8 cellular contexts compared by ENCODE assay signal in the genomic region with DNA sequence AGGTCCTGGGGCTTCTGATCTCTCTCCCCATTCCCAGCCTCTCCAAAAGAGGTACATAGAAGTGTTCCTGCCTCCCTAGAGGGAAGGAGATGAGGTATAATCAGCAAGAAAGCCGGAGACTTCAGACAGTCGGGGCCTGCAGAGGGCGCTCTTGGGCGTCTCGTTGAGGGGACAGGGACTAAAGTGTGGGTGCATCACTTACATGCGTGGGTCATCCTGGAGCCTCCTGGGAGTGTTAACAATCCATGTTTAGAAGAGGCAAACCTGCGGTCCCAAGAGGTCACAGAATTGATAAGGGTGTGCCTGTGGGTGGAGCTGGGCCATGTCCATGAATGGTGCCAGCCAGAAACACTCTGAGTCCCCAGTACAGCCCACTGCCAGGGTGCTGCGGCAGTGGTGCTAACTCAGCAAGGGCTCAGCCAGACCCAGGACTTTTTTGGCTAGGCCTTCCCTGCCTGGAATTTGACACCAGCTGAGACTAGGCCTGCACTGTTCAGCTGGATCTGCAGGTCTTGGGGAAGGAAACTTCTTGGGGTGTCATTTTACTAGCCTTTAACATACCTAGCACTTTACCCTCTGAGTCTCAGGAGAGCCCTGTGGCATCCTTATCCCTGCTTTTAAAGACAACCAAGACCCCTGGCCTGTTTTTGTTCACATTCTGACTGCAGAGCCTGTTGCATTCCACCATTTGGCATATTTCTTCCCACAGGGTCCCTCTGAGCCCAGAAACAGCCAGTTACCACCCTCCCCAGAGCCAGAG. TPM values are rescaled to one million over a fixed set of nuclear protein-coding genes. Genes with fewer than 3 reads are reported as not detected.
A peak's percentile ranks its signal among the peaks of the same experiment; 100 is the strongest.
DNase-seq lines count a peak whose midpoint lies in the region; ATAC-seq, FAIRE-seq and TF ChIP-seq lines count a peak whose summit lies in the region.

No MANE protein-coding gene starts in this region.

- H3K9me3 ChIP-seq in testis: no peaks in the 10 kb centered on the region

- intact Hi-C loops in testis (cut with DNase I; ENCODE audit: low total_unique reads): no loop called here

- TF ChIP-seq POLR2A in GM12891 (IDR thresholded peaks at IDR 0.05; ENCODE audit: low read depth, low read length): peak; percentile 29
- no peak for TF ChIP-seq POLR2A in testis (IDR thresholded peaks at IDR 0.05)

- H3K27ac ChIP-seq in layer of hippocampus (ENCODE audit: low read depth, low read length) (peak overlapping the region; percentile 72), testis (no peak overlapping the region)

- H3K4me1 ChIP-seq in testis: peaks cover 27% of the 10 kb centered on the region

- DNase-seq in GM12891 (ENCODE audit: insufficient read length, low spot score): no peak
- DNase-seq in astrocyte of the hippocampus (ENCODE audit: low read depth, low spot score): peak; percentile 38
- DNase-seq in testis: peak; percentile 49
- no peak for DNase-seq in NCI-H187 (lab: John Stamatoyannopoulos, UW)

- WGBS in testis, 2 donors: 53 to 59% methylated on average over 7 to 8 of the region's 8 CpGs

- no peak overlapping the region for H3K4me3 ChIP-seq in testis

- H3K27me3 ChIP-seq in layer of hippocampus (ENCODE audit: control insufficient read depth, insufficient read depth, low read length) (no peaks in the 10 kb centered on the region), testis (no peaks in the 10 kb centered on the region)

- FAIRE-seq in GM12891 (lab: Jason Lieb, UNC): no peak

- no peaks in the 10 kb centered on the region for H3K36me3 ChIP-seq in testis (ENCODE audit: low read depth, missing control alignments)

- TF ChIP-seq CTCF in testis (IDR thresholded peaks at IDR 0.05): peak in 1 of 3 experiments; percentile 31

- ATAC-seq in esophagus mucosa (no peak), GM21786 (IDR thresholded peaks at IDR 0.05; ENCODE audit: unreplicated experiment) (no peak)

TF ChIP-seq in GM12891, 5 proteins besides CTCF, POLR2A, EP300 and RAD21:
- TF ChIP-seq TAF1 (IDR thresholded peaks at IDR 0.05; ENCODE audit: low read depth, low read length) (no peak), SPI1 (IDR thresholded peaks at IDR 0.05; ENCODE audit: low read depth, low read length) (no peak), POLR2AphosphoS5 (IDR thresholded peaks at IDR 0.05; ENCODE audit: low read depth, low read length) (no peak), POU2F2 (IDR thresholded peaks at IDR 0.05; ENCODE audit: low read depth, low read length) (no peak), PAX5 (IDR thresholded peaks at IDR 0.05; ENCODE audit: insufficient read depth, low read length, severe bottlenecking) (no peak)

TF ChIP-seq in PFSK-1, 5 proteins besides CTCF, POLR2A, EP300 and RAD21:
- TF ChIP-seq TAF1 (IDR thresholded peaks at IDR 0.05; ENCODE audit: borderline replicate concordance, insufficient read depth, low read length) (no peak), POLR2AphosphoS5 (IDR thresholded peaks at IDR 0.05; ENCODE audit: low read depth, low read length) (peak; percentile 17; the same call in 1 of the 2 replicates)

RNA-seq across cellular contexts. Expression of a gene that starts 5.5 kb away (rescaled TPM):
- polyA plus RNA-seq in GM12891 (2012; ENCODE audit: low read depth, missing spikeins): 24.5 TPM
- polyA plus RNA-seq in PFSK-1 (2012; ENCODE audit: insufficient read length, low read depth): 67.5 TPM
- total RNA-seq in testis (10 to 100 TPM; 36.5 to 37.1 TPM), esophagus mucosa (20.5 TPM)
- polyA plus RNA-seq in testis (ENCODE audit: insufficient read depth, low read depth, low replicate concordance): 9.9 TPM

RNA-seq across cellular contexts. Expression of a gene that starts 8.3 kb away (rescaled TPM):
- 0.05 TPM for polyA plus RNA-seq in GM12891 (2012; ENCODE audit: low read depth, missing spikeins)
- not detected for polyA plus RNA-seq in PFSK-1 (2012; ENCODE audit: insufficient read length, low read depth)
- total RNA-seq in testis: 10 to 100 TPM; 16.0 to 28.6 TPM
- 54.0 TPM for polyA plus RNA-seq in testis (ENCODE audit: insufficient read depth, low read depth, low replicate concordance)
- not detected for total RNA-seq in esophagus mucosa

RNA-seq across cellular contexts. Expression of a gene that starts 17.8 kb away (rescaled TPM):
- polyA plus RNA-seq in GM12891 (2012; ENCODE audit: low read depth, missing spikeins): 40.5 TPM
- 145 TPM for polyA plus RNA-seq in PFSK-1 (2012; ENCODE audit: insufficient read length, low read depth)
- total RNA-seq in testis (10 to 100 TPM; 33.0 to 34.3 TPM), esophagus mucosa (14.1 TPM)
- 23.9 TPM for polyA plus RNA-seq in testis (ENCODE audit: insufficient read depth, low read depth, low replicate concordance)

RNA-seq across cellular contexts. Expression of a gene that starts 41.5 kb away (rescaled TPM):
- polyA plus RNA-seq in GM12891 (2012; ENCODE audit: low read depth, missing spikeins): 21.9 TPM
- 41.3 TPM for polyA plus RNA-seq in PFSK-1 (2012; ENCODE audit: insufficient read length, low read depth)
- total RNA-seq in testis (10 to 100 TPM; 64.6 to 65.3 TPM), esophagus mucosa (31.3 TPM)
- polyA plus RNA-seq in testis (ENCODE audit: insufficient read depth, low read depth, low replicate concordance): 35.5 TPM

RNA-seq across cellular contexts. Expression of a gene that starts 56.8 kb away (rescaled TPM):
- 55.3 TPM for polyA plus RNA-seq in GM12891 (2012; ENCODE audit: low read depth, missing spikeins)
- polyA plus RNA-seq in PFSK-1 (2012; ENCODE audit: insufficient read length, low read depth): 41.1 TPM
- total RNA-seq in testis (10 to 100 TPM; 61.4 to 66.8 TPM), esophagus mucosa (35.9 TPM)
- 63.3 TPM for polyA plus RNA-seq in testis (ENCODE audit: insufficient read depth, low read depth, low replicate concordance)

Comparison
In these comparisons a context has a peak if more than half of its experiments do, and no peak if none do; other contexts are left out.
1. DNase-seq: peak in astrocyte of the hippocampus (single experiment) and testis (single experiment); none in GM12891 (single experiment) and NCI-H187 (0 of 2).
2. RNA of a gene that starts 8.3 kb away (total RNA-seq): 16.0 to 28.6 TPM in testis; not detected in esophagus mucosa (single experiment); every median in the first group is over 10 times any median in the second.